ENCODE assay signal across 33 cellular contexts in genomic region chr6:10111975-10112374, GRCh38.
"Had no signal": no experiment of that assay in that cellular context is flagged by ENCODE, and none has a peak within 500 bp of the region (broad histone marks: within the 10 kb centered on the region; RNA-seq: fewer than 3 reads in every experiment).

No MANE protein-coding gene starts in this region.

- H3K27me3 ChIP-seq: MG63 had no signal

- H3K9me3 ChIP-seq: MG63 had no signal

- H3K36me3 ChIP-seq: MG63 had no signal

- DNase-seq: Karpas-422, Kasumi-1, MG63, MM.1S, MV-4-11, NCI-H1048, NCI-H1092, NCI-H1092 treated with DMSO at 0.1 percent for 48 hours, NCI-H1105, NCI-H1105 treated with DMSO at 0.1 percent for 48 hours, NCI-H1417 treated with DMSO at 0.1 percent for 48 hours, NCI-H1436, NCI-H1436 treated with DMSO at 0.1 percent for 48 hours, NCI-H146, NCI-H1694, NCI-H1694 treated with DMSO at 0.1 percent for 48 hours, NCI-H187 treated with DMSO at 0.1 percent for 48 hours, NCI-H1930, NCI-H2029, NCI-H2029 treated with DMSO at 0.1 percent for 48 hours, NCI-H2081, NCI-H2081 treated with DMSO at 0.1 percent for 48 hours, NCI-H2107, NCI-H2171, NCI-H2171 treated with DMSO at 0.1 percent for 48 hours, NCI-H2227 treated with DMSO at 0.1 percent for 48 hours, NCI-H226, NCI-H446, NCI-H446 treated with DMSO at 0.1 percent for 48 hours, NCI-H510A, NCI-H510A treated with DMSO at 0.1 percent for 48 hours, NCI-H524, NCI-H524 treated with DMSO at 0.1 percent for 48 hours had no signal

- H3K4me3 ChIP-seq: MG63 had no signal
